ENCODE assay signal across 1 cellular context in the genomic region with DNA sequence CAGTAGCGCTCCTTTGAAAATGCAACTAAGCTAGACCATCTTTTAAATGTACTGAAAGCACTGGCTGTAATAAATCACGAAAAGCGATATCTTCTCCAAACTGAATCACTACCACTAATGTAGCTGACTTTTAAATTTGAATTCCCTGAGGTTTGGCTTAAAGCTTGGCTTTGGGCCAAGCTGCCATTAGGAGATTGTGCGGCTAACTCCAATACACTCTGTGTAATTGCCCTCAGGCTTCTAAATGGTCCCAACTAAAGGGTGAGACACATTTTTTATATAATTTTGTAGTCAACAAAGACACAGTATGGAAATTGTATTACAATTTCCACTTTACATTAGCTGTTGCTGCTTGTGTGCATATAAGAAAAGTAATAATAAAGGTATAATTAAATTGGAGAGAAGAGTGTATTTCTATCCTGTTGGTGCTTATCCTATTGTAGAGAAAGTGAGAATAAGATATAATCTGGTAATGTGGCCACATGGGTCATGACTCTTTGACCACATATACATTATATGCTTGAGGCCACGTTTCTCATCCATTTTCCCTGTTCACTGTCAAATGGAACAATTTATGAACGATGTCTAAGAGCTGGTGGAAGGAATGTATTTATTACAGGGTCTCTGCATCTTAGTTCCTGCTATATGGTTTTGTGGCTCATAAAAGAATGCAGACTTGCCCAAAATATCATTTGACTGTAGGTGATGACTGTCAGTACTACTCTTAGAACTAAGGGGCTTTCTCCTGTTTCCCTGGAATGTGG.
TF ChIP-seq lines count a peak whose summit lies in the region.

No MANE protein-coding gene starts in this region.

TF ChIP-seq in HEK293, 187 proteins besides CTCF, POLR2A, EP300 and RAD21 (continued from another document and continues in another):
- TF ChIP-seq, protein P1, sequence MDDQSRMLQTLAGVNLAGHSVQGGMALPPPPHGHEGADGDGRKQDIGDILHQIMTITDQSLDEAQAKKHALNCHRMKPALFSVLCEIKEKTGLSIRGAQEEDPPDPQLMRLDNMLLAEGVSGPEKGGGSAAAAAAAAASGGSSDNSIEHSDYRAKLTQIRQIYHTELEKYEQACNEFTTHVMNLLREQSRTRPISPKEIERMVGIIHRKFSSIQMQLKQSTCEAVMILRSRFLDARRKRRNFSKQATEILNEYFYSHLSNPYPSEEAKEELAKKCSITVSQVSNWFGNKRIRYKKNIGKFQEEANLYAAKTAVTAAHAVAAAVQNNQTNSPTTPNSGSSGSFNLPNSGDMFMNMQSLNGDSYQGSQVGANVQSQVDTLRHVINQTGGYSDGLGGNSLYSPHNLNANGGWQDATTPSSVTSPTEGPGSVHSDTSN (CRISPR knock-in tag; IDR thresholded peaks at IDR 0.05), result no peak
- TF ChIP-seq, protein P2, sequence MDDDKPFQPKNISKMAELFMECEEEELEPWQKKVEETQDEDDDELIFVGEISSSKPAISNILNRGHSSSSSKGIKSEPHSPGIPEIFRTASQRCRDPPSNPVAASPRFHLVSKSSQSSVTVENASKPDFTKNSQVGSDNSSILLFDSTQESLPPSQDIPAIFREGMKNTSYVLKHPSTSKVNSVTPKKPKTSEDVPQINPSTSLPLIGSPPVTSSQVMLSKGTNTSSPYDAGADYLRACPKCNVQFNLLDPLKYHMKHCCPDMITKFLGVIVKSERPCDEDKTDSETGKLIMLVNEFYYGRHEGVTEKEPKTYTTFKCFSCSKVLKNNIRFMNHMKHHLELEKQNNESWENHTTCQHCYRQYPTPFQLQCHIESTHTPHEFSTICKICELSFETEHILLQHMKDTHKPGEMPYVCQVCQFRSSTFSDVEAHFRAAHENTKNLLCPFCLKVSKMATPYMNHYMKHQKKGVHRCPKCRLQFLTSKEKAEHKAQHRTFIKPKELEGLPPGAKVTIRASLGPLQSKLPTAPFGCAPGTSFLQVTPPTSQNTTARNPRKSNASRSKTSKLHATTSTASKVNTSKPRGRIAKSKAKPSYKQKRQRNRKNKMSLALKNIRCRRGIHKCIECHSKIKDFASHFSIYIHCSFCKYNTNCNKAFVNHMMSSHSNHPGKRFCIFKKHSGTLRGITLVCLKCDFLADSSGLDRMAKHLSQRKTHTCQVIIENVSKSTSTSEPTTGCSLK (tag by site-specific recombination; IDR thresholded peaks at IDR 0.05), result no peak
- TF ChIP-seq ZNF266 (tag by site-specific recombination; IDR thresholded peaks at IDR 0.05; ENCODE audit: low read depth) (no peak), ZNF624 (tag by site-specific recombination; IDR thresholded peaks at IDR 0.05) (no peak), GLIS2 (tag by site-specific recombination; IDR thresholded peaks at IDR 0.05) (no peak), ZSCAN23 (tag by site-specific recombination; IDR thresholded peaks at IDR 0.05) (no peak), ZNF837 (tag by site-specific recombination; IDR thresholded peaks at IDR 0.05) (no peak), ZNF621 (tag by site-specific recombination; IDR thresholded peaks at IDR 0.05) (no peak), ZNF544 (tag by site-specific recombination; IDR thresholded peaks at IDR 0.05) (no peak), ZNF274 (IDR thresholded peaks at IDR 0.05; ENCODE audit: low read length) (no peak), ZNF274 (tag by site-specific recombination; IDR thresholded peaks at IDR 0.05; ENCODE audit: borderline replicate concordance) (no peak), ZNF223 (tag by site-specific recombination; IDR thresholded peaks at IDR 0.05) (no peak), ZNF184 (tag by site-specific recombination; IDR thresholded peaks at IDR 0.05) (peak; percentile 92), ZNF416 (tag by site-specific recombination; IDR thresholded peaks at IDR 0.05) (no peak), ZNF529 (tag by site-specific recombination; IDR thresholded peaks at IDR 0.05; ENCODE audit: insufficient replicate concordance) (peak; percentile 77), ZSCAN18 (tag by site-specific recombination; IDR thresholded peaks at IDR 0.05) (no peak), RBAK (tag by site-specific recombination; IDR thresholded peaks at IDR 0.05) (no peak), ZNF555 (tag by site-specific recombination; conservative IDR thresholded peaks at IDR 0.05) (no peak), ZNF19 (tag by site-specific recombination; IDR thresholded peaks at IDR 0.05; ENCODE audit: low read depth) (no peak), ZNF664 (tag by site-specific recombination; IDR thresholded peaks at IDR 0.05) (no peak), MYNN (tag by site-specific recombination; IDR thresholded peaks at IDR 0.05; ENCODE audit: borderline replicate concordance) (peak; percentile 85), PRDM1 (tag by site-specific recombination; IDR thresholded peaks at IDR 0.05) (no peak), ZNF501 (tag by site-specific recombination; IDR thresholded peaks at IDR 0.05) (peak; percentile 67), ZNF138 (tag by site-specific recombination; IDR thresholded peaks at IDR 0.05; ENCODE audit: borderline replicate concordance) (no peak), ZNF777 (tag by site-specific recombination; IDR thresholded peaks at IDR 0.05; ENCODE audit: borderline replicate concordance) (no peak), ZNF132 (tag by site-specific recombination; IDR thresholded peaks at IDR 0.05; ENCODE audit: borderline replicate concordance) (no peak), ZNF292 (tag by site-specific recombination; IDR thresholded peaks at IDR 0.05; ENCODE audit: borderline replicate concordance, low read depth) (no peak), ZNF707 (tag by site-specific recombination; IDR thresholded peaks at IDR 0.05) (no peak), ATF2 (tag by site-specific recombination; IDR thresholded peaks at IDR 0.05; ENCODE audit: low read depth) (0 out of 2 replicates have a peak, but pooled peaks have one; percentile 2), SP3 (tag by site-specific recombination; IDR thresholded peaks at IDR 0.05) (no peak), ZSCAN16 (tag by site-specific recombination; IDR thresholded peaks at IDR 0.05) (0 out of 2 replicates have a peak, but pooled peaks have one; percentile 70), ZNF530 (tag by site-specific recombination; IDR thresholded peaks at IDR 0.05; ENCODE audit: low read depth) (no peak), KLF9 (tag by site-specific recombination; IDR thresholded peaks at IDR 0.05; ENCODE audit: low read depth) (peak; percentile 38; the same call in 1 of the 2 replicates), SETDB1 (IDR thresholded peaks at IDR 0.05; ENCODE audit: insufficient read length, low read length) (no peak), ZNF175 (tag by site-specific recombination; IDR thresholded peaks at IDR 0.05) (no peak), ZNF514 (tag by site-specific recombination; IDR thresholded peaks at IDR 0.05) (no peak), ZNF391 (tag by site-specific recombination; IDR thresholded peaks at IDR 0.05; ENCODE audit: borderline replicate concordance, low read depth) (0 out of 2 replicates have a peak, but pooled peaks have one; percentile 39), ZBTB48 (tag by site-specific recombination; IDR thresholded peaks at IDR 0.05) (no peak), ZNF350 (tag by site-specific recombination; IDR thresholded peaks at IDR 0.05) (0 out of 2 replicates have a peak, but pooled peaks have one; percentile 22), ZNF335 (tag by site-specific recombination; conservative IDR thresholded peaks at IDR 0.05) (no peak), ZEB2 (tag by site-specific recombination; IDR thresholded peaks at IDR 0.05) (peak; percentile 83), SP7 (tag by site-specific recombination; IDR thresholded peaks at IDR 0.05) (peak; percentile 80; the same call in 1 of the 2 replicates), ZNF560 (tag by site-specific recombination; IDR thresholded peaks at IDR 0.05; ENCODE audit: borderline replicate concordance) (no peak), ZNF394 (tag by site-specific recombination; IDR thresholded peaks at IDR 0.05; ENCODE audit: borderline replicate concordance) (no peak), ZNF596 (tag by site-specific recombination; IDR thresholded peaks at IDR 0.05) (no peak), ZNF776 (tag by site-specific recombination; IDR thresholded peaks at IDR 0.05; ENCODE audit: borderline replicate concordance) (no peak), ZNF677 (tag by site-specific recombination; IDR thresholded peaks at IDR 0.05) (no peak), ZNF473 (tag by site-specific recombination; IDR thresholded peaks at IDR 0.05) (no peak), ZNF701 (tag by site-specific recombination; IDR thresholded peaks at IDR 0.05) (no peak)
- TF ChIP-seq, protein P3, sequence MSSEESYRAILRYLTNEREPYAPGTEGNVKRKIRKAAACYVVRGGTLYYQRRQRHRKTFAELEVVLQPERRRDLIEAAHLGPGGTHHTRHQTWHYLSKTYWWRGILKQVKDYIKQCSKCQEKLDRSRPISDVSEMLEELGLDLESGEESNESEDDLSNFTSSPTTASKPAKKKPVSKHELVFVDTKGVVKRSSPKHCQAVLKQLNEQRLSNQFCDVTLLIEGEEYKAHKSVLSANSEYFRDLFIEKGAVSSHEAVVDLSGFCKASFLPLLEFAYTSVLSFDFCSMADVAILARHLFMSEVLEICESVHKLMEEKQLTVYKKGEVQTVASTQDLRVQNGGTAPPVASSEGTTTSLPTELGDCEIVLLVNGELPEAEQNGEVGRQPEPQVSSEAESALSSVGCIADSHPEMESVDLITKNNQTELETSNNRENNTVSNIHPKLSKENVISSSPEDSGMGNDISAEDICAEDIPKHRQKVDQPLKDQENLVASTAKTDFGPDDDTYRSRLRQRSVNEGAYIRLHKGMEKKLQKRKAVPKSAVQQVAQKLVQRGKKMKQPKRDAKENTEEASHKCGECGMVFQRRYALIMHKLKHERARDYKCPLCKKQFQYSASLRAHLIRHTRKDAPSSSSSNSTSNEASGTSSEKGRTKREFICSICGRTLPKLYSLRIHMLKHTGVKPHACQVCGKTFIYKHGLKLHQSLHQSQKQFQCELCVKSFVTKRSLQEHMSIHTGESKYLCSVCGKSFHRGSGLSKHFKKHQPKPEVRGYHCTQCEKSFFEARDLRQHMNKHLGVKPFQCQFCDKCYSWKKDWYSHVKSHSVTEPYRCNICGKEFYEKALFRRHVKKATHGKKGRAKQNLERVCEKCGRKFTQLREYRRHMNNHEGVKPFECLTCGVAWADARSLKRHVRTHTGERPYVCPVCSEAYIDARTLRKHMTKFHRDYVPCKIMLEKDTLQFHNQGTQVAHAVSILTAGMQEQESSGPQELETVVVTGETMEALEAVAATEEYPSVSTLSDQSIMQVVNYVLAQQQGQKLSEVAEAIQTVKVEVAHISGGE (tag by site-specific recombination; conservative IDR thresholded peaks at IDR 0.05; ENCODE audit: low read depth), result no peak
- TF ChIP-seq, protein P4, sequence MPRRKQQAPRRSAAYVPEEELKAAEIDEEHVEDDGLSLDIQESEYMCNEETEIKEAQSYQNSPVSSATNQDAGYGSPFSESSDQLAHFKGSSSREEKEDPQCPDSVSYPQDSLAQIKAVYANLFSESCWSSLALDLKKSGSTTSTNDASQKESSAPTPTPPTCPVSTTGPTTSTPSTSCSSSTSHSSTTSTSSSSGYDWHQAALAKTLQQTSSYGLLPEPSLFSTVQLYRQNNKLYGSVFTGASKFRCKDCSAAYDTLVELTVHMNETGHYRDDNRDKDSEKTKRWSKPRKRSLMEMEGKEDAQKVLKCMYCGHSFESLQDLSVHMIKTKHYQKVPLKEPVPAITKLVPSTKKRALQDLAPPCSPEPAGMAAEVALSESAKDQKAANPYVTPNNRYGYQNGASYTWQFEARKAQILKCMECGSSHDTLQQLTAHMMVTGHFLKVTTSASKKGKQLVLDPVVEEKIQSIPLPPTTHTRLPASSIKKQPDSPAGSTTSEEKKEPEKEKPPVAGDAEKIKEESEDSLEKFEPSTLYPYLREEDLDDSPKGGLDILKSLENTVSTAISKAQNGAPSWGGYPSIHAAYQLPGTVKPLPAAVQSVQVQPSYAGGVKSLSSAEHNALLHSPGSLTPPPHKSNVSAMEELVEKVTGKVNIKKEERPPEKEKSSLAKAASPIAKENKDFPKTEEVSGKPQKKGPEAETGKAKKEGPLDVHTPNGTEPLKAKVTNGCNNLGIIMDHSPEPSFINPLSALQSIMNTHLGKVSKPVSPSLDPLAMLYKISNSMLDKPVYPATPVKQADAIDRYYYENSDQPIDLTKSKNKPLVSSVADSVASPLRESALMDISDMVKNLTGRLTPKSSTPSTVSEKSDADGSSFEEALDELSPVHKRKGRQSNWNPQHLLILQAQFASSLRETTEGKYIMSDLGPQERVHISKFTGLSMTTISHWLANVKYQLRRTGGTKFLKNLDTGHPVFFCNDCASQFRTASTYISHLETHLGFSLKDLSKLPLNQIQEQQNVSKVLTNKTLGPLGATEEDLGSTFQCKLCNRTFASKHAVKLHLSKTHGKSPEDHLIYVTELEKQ (tag by site-specific recombination; IDR thresholded peaks at IDR 0.05; ENCODE audit: borderline replicate concordance), result peak; percentile 94
- TF ChIP-seq, protein P5, sequence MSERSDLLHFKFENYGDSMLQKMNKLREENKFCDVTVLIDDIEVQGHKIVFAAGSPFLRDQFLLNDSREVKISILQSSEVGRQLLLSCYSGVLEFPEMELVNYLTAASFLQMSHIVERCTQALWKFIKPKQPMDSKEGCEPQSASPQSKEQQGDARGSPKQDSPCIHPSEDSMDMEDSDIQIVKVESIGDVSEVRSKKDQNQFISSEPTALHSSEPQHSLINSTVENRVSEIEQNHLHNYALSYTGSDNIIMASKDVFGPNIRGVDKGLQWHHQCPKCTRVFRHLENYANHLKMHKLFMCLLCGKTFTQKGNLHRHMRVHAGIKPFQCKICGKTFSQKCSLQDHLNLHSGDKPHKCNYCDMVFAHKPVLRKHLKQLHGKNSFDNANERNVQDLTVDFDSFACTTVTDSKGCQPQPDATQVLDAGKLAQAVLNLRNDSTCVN (tag by site-specific recombination; optimal IDR thresholded peaks at IDR 0.05), result no peak
